ENCODE assay signal across 12 cellular contexts in the genomic region with DNA sequence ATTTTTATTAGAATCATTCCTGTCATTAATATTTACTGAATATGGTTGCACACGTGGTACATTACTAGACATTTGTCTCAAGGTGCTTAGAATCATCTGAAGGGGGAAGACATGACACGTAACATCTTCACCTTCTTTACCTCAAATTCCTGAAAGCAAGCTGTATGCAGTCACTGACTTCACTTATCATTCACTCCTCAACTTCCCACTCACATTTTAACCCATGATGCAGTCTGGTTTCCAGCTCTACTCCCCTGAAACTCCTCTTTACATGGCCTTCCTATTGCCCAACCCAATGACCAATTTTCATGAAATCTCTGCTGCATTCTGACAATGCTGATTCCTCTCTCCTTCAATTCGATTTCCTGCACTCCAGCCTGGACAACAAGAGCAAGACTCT. TPM values are rescaled to one million over a fixed set of nuclear protein-coding genes. Genes with fewer than 3 reads are reported as not detected.
DNase-seq lines count a peak whose midpoint lies in the region; ATAC-seq and TF ChIP-seq lines count a peak whose summit lies in the region.
"Had no signal": no experiment of that assay in that cellular context is flagged by ENCODE, and none has a peak within 500 bp of the region (broad histone marks: within the 10 kb centered on the region; RNA-seq: fewer than 3 reads in every experiment).

No MANE protein-coding gene starts in this region.

- no peak overlapping the region for H3K4me3 ChIP-seq in left ventricle myocardium inferior
- no peak overlapping the region for H3K4me3 ChIP-seq in cardiac fibroblast (replicated peaks in 1 of 2; ENCODE audit: low read depth in 2 of 2, low read length in 2 of 2)
- H3K4me3 ChIP-seq in lung, result no peak overlapping the region

- TF ChIP-seq CTCF in left ventricle myocardium inferior (IDR thresholded peaks at IDR 0.05; ENCODE audit: borderline replicate concordance), result no peak
- no peak for TF ChIP-seq CTCF in cardiac fibroblast (IDR thresholded peaks at IDR 0.05; ENCODE audit: low read depth, low read length)
- no peak for TF ChIP-seq CTCF in lung (IDR thresholded peaks at IDR 0.05; ENCODE audit: control extremely low read depth, extremely low read depth)

- H3K27me3 ChIP-seq in left ventricle myocardium inferior (ENCODE audit: low read depth) (no peaks in the 10 kb centered on the region), lung (ENCODE audit: control insufficient read depth, insufficient read depth) (no peaks in the 10 kb centered on the region)

- peak overlapping the region; percentile 56 for H3K27ac ChIP-seq in left ventricle myocardium inferior (replicated peaks)
- peak overlapping the region; percentile 26 to 39 for H3K27ac ChIP-seq in lung (ENCODE audit: low read depth in 1 of 2, low read length in 1 of 2)

- H3K9me3 ChIP-seq in left ventricle myocardium inferior (replicated peaks) (no peaks in the 10 kb centered on the region), lung (ENCODE audit: control insufficient read depth in 2 of 2, insufficient read depth in 1 of 2, low read length in 1 of 2) (no peaks in the 10 kb centered on the region)

- ATAC-seq in Right ventricle myocardium inferior (no peak), lung (ENCODE audit: insufficient read depth, low FRiP score) (no peak), GM18502 (IDR thresholded peaks at IDR 0.05; ENCODE audit: poor library complexity, unreplicated experiment) (no peak)
- ATAC-seq: sciatic nerve, WTC11 had no signal

- WGBS in lung, 2 donors, result 65 to 73% methylated on average over 3 of the region's 3 CpGs

- H3K4me1 ChIP-seq in left ventricle myocardium inferior, result peaks cover 19% of the 10 kb centered on the region
- peaks cover under 1 to 2% of the 10 kb centered on the region in 2 donors for H3K4me1 ChIP-seq in lung (ENCODE audit: control insufficient read depth in 2 of 2, insufficient read depth in 2 of 2, low read length in 2 of 2)

- no peak for DNase-seq in left ventricle myocardium inferior
- no peak for DNase-seq in Right ventricle myocardium inferior (ENCODE audit: missing footprints)
- DNase-seq in cardiac fibroblast (ENCODE audit: low read depth in 2 of 2), result peak; percentile 20 to 54
- DNase-seq in lung (ENCODE audit: low spot score), result no peak
- no peak for DNase-seq in D341Med (ENCODE audit: low spot score)
- no peak for DNase-seq in central memory CD4-positive, alpha-beta T cell
- DNase-seq in ecto neural progenitor cell (ENCODE audit: low spot score), result no peak
- DNase-seq: DMS79 treated with DMSO at 0.1 percent for 48 hours, NCI-H524 treated with DMSO at 0.1 percent for 48 hours had no signal

- intact Hi-C loops in left ventricle myocardium inferior (cut with micrococcal nuclease) (no loop called here), Right ventricle myocardium inferior (cut with DNase I) (no loop called here)

- H3K36me3 ChIP-seq in left ventricle myocardium inferior (no peaks in the 10 kb centered on the region), lung (ENCODE audit: control insufficient read depth in 2 of 2, insufficient read depth in 2 of 2, low read length in 2 of 2) (no peaks in the 10 kb centered on the region)

RNA-seq across cellular contexts. Expression of gene PSMC6, which starts 5.8 kb away (rescaled TPM):
- total RNA-seq in left ventricle myocardium inferior (77.0 TPM), Right ventricle myocardium inferior (71.7 TPM), lung (100 to 1,000 TPM in 1 of 2 donors, 10 to 100 TPM in 1; 69.5 to 165 TPM)
- polyA plus RNA-seq in lung, result 10 to 100 TPM; 76.8 to 88.4 TPM

RNA-seq across cellular contexts. Expression of gene ERO1A, which starts 5.9 kb away (rescaled TPM):
- total RNA-seq in left ventricle myocardium inferior, result 14.6 TPM
- total RNA-seq in Right ventricle myocardium inferior, result 15.3 TPM
- total RNA-seq in lung, result 10 to 100 TPM; 62.7 to 88.7 TPM
- polyA plus RNA-seq in lung, result 10 to 100 TPM; 18.6 to 41.1 TPM

RNA-seq across cellular contexts. Expression of gene STYX, which starts 28.7 kb away (rescaled TPM):
- total RNA-seq in left ventricle myocardium inferior, result 13.3 TPM
- 13.1 TPM for total RNA-seq in Right ventricle myocardium inferior
- total RNA-seq in lung, result 10 to 100 TPM; 10.4 to 21.6 TPM
- 1 to 10 TPM; 3.9 to 4.0 TPM for polyA plus RNA-seq in lung

Comparison
In these comparisons a context has a peak if more than half of its experiments do, and no peak if none do; other contexts are left out.
1. DNase-seq: peak in cardiac fibroblast (2 of 2); none in left ventricle myocardium inferior (single experiment), Right ventricle myocardium inferior (single experiment), lung (single experiment), D341Med (single experiment), central memory CD4-positive, alpha-beta T cell (single experiment) and ecto neural progenitor cell (single experiment).